ENCODE assay signal across 21 cellular contexts in genomic region chr3:193732827-193733226, GRCh38.
"Had no signal": no experiment of that assay in that cellular context is flagged by ENCODE, and none has a peak within 500 bp of the region (broad histone marks: within the 10 kb centered on the region; RNA-seq: fewer than 3 reads in every experiment).

No MANE protein-coding gene starts in this region.

- H3K4me3 Mint-ChIP-seq: activated B cell treated with CpG ODN at 0.5 μM for 24 hours; activated CD4-positive, alpha-beta memory T cell treated with anti-CD3 and anti-CD28 coated beads, Interleukin-2, amount 10 ng/mL, durations not matched to agents 7 days and 5 days; activated naive CD4-positive, alpha-beta T cell treated with anti-CD3 and anti-CD28 coated beads, Interleukin-2, amount 10 ng/mL, durations not matched to agents 7 days and 5 days; activated naive CD8-positive, alpha-beta T cell treated with anti-CD3 and anti-CD28 coated beads for 36 hours; activated T-helper 17 cell treated with anti-CD3 and anti-CD28 coated beads, Interleukin-2, amount 50 U/mL, for 72 hours; T-helper 17 cell had no signal

- H3K27me3 Mint-ChIP-seq: activated B cell treated with CpG ODN at 0.5 μM for 24 hours; activated T-helper 17 cell treated with anti-CD3 and anti-CD28 coated beads, Interleukin-2, amount 50 U/mL, for 72 hours had no signal

- H3K9me3 Mint-ChIP-seq: activated B cell treated with CpG ODN at 0.5 μM for 24 hours; activated CD4-positive, alpha-beta memory T cell treated with anti-CD3 and anti-CD28 coated beads, Interleukin-2, amount 10 ng/mL, durations not matched to agents 7 days and 5 days; activated naive CD4-positive, alpha-beta T cell treated with anti-CD3 and anti-CD28 coated beads, Interleukin-2, amount 10 ng/mL, durations not matched to agents 7 days and 5 days; activated naive CD8-positive, alpha-beta T cell treated with anti-CD3 and anti-CD28 coated beads for 36 hours; activated T-helper 17 cell treated with anti-CD3 and anti-CD28 coated beads, Interleukin-2, amount 50 U/mL, for 72 hours had no signal

- H3K36me3 Mint-ChIP-seq: activated naive CD4-positive, alpha-beta T cell treated with anti-CD3 and anti-CD28 coated beads, Interleukin-2, amount 10 ng/mL, durations not matched to agents 7 days and 5 days; activated naive CD8-positive, alpha-beta T cell treated with anti-CD3 and anti-CD28 coated beads for 36 hours had no signal

- H3K27me3 ChIP-seq: body of pancreas, MG63 had no signal

- H3K27ac ChIP-seq: body of pancreas had no signal

- H3K9me3 ChIP-seq: body of pancreas, MG63 had no signal

- H3K4me1 Mint-ChIP-seq: activated CD4-positive, alpha-beta memory T cell treated with anti-CD3 and anti-CD28 coated beads, Interleukin-2, amount 10 ng/mL, durations not matched to agents 7 days and 5 days; activated naive CD4-positive, alpha-beta T cell treated with anti-CD3 and anti-CD28 coated beads, Interleukin-2, amount 10 ng/mL, durations not matched to agents 7 days and 5 days; activated naive CD8-positive, alpha-beta T cell treated with anti-CD3 and anti-CD28 coated beads for 36 hours; activated T-helper 17 cell treated with anti-CD3 and anti-CD28 coated beads, Interleukin-2, amount 50 U/mL, for 72 hours had no signal

- H3K4me3 ChIP-seq: body of pancreas, MG63 had no signal

- H3K27ac Mint-ChIP-seq: activated B cell treated with CpG ODN at 0.5 μM for 24 hours; activated CD4-positive, alpha-beta memory T cell treated with anti-CD3 and anti-CD28 coated beads, Interleukin-2, amount 10 ng/mL, durations not matched to agents 7 days and 5 days; activated naive CD4-positive, alpha-beta T cell treated with anti-CD3 and anti-CD28 coated beads, Interleukin-2, amount 10 ng/mL, durations not matched to agents 7 days and 5 days; activated naive CD8-positive, alpha-beta T cell treated with anti-CD3 and anti-CD28 coated beads for 36 hours; activated T-helper 17 cell treated with anti-CD3 and anti-CD28 coated beads, Interleukin-2, amount 50 U/mL, for 72 hours; T-helper 17 cell had no signal

- FAIRE-seq: bronchial epithelial cell had no signal

- H3K36me3 ChIP-seq: MG63 had no signal

- ATAC-seq: activated T-helper 17 cell treated with anti-CD3 and anti-CD28 coated beads, Interleukin-2, amount 50 U/mL, for 72 hours; body of pancreas; T-helper 17 cell had no signal

- DNase-seq: activated B cell treated with CpG ODN at 0.5 μM for 24 hours; activated CD4-positive, alpha-beta memory T cell treated with anti-CD3 and anti-CD28 coated beads, Interleukin-2, amount 10 ng/mL, durations not matched to agents 7 days and 5 days; activated CD4-positive, alpha-beta T cell treated with anti-CD3 and anti-CD28 coated beads for 1 hour; activated CD4-positive, alpha-beta T cell treated with anti-CD3 and anti-CD28 coated beads, Interleukin-2, amount 50 U/mL, for 1 hour; activated gamma-delta T cell; activated naive CD4-positive, alpha-beta T cell treated with anti-CD3 and anti-CD28 coated beads, Interleukin-2, amount 10 ng/mL, durations not matched to agents 7 days and 5 days; activated naive CD8-positive, alpha-beta T cell treated with anti-CD3 and anti-CD28 coated beads for 36 hours; activated T-cell treated with anti-CD3 and anti-CD28 coated beads for 4 hours; activated T-cell treated with anti-CD3 and anti-CD28 coated beads, Interleukin-2, amount 50 U/mL, for 48 hours; body of pancreas; central memory CD4-positive, alpha-beta T cell; MV-4-11; NCI-H1092 treated with DMSO at 0.1 percent for 48 hours; NCI-H1436; NCI-H1694 treated with DMSO at 0.1 percent for 48 hours; SHP77 treated with DMSO at 0.1 percent for 48 hours; T-helper 17 cell; T-helper 9 cell had no signal
